33 cellular contexts compared by ENCODE assay signal in genomic region chr3:172816968-172817367, GRCh38.
A peak's percentile ranks its signal among the peaks of the same experiment; 100 is the strongest.
DNase-seq lines count a peak whose midpoint lies in the region; ATAC-seq and TF ChIP-seq lines count a peak whose summit lies in the region.
"Had no signal": no experiment of that assay in that cellular context is flagged by ENCODE, and none has a peak within 500 bp of the region (broad histone marks: within the 10 kb centered on the region; RNA-seq: fewer than 3 reads in every experiment).

No MANE protein-coding gene starts in this region.

- no peak overlapping the region for H3K14ac ChIP-seq in IMR-90 (replicated peaks; ENCODE audit: low read depth, low read length)

- no peak overlapping the region for H2BK5ac ChIP-seq in IMR-90 (ENCODE audit: low read depth, low read length, poor library complexity, severe bottlenecking)

- no peak overlapping the region for H2BK120ac ChIP-seq in IMR-90 (ENCODE audit: low read depth, low read length)

- 81% methylated on average over 2 of the region's 2 CpGs for WGBS in right cardiac atrium
- WGBS in IMR-90 (ENCODE audit: extremely low coverage in 2 of 2, insufficient read length in 1 of 2), 2 experiments = no CpG with 5 or more reads among the region's 2 CpGs

- H2BK20ac ChIP-seq in IMR-90 (ENCODE audit: low read depth, low read length) = no peak overlapping the region

- H2AK9ac ChIP-seq in IMR-90 (replicated peaks; ENCODE audit: low read depth, low read length, poor library complexity) = no peak overlapping the region

- no peaks in the 10 kb centered on the region for H4K20me1 ChIP-seq in IMR-90 (ENCODE audit: insufficient read depth, low read length)
- H4K20me1 ChIP-seq: BLaER1; BLaER1 treated with 17β-estradiol and CSF1 and Interleukin-3, amounts not matched to agents 10 nM and 100 nM had no signal

- no peak overlapping the region for H2AK5ac ChIP-seq in IMR-90 (ENCODE audit: low read depth, low read length)

- TF ChIP-seq CTCF in left ventricle myocardium inferior (IDR thresholded peaks at IDR 0.05; ENCODE audit: borderline replicate concordance) (no peak), IMR-90 (conservative IDR thresholded peaks at IDR 0.05; ENCODE audit: low read depth, low read length) (no peak)

- no peak overlapping the region for H3K4me3 ChIP-seq in right cardiac atrium (ENCODE audit: low read length)
- no peak overlapping the region for H3K4me3 ChIP-seq in left ventricle myocardium inferior
- no peak overlapping the region for H3K4me3 ChIP-seq in IMR-90 (ENCODE audit: insufficient read depth, low read depth, low read length)
- H3K4me3 ChIP-seq: A549; BLaER1; BLaER1 treated with 17β-estradiol and CSF1 and Interleukin-3, amounts not matched to agents 10 nM and 100 nM had no signal

- peaks cover 4% of the 10 kb centered on the region for H3K36me3 ChIP-seq in left ventricle myocardium inferior
- H3K36me3 ChIP-seq in IMR-90 (ENCODE audit: control insufficient read depth, insufficient read depth, low read length) = 0 out of 2 replicates have a peak, but pooled peaks cover 1% of the 10 kb centered on the region

- no peak for TF ChIP-seq RAD21 in IMR-90 (IDR thresholded peaks at IDR 0.05; ENCODE audit: low read length)

- no peak overlapping the region for H4K5ac ChIP-seq in IMR-90 (ENCODE audit: low read depth, low read length)

- no peak overlapping the region for H3K4me2 ChIP-seq in IMR-90 (ENCODE audit: low read depth, low read length)
- H3K4me2 ChIP-seq: A549; BLaER1; BLaER1 treated with 17β-estradiol and CSF1 and Interleukin-3, amounts not matched to agents 10 nM and 100 nM had no signal

- no TSS peak for BruUV-seq in IMR-90 (replicated peaks; lab: Mats Ljungman, UMichigan)

- H3K79me1 ChIP-seq in IMR-90 (ENCODE audit: low read depth in 1 of 2, low read length in 2 of 2) = peaks cover 5 to 6% of the 10 kb centered on the region in 2 experiments

- H3K4me1 ChIP-seq in right cardiac atrium (ENCODE audit: control insufficient read depth, insufficient read depth, low read length) (no peaks in the 10 kb centered on the region), left ventricle myocardium inferior (peaks cover 20% of the 10 kb centered on the region), IMR-90 (ENCODE audit: control insufficient read depth, insufficient read depth, low read length) (no peaks in the 10 kb centered on the region)
- H3K4me1 ChIP-seq: A549; BE2C; BLaER1; BLaER1 treated with 17β-estradiol and CSF1 and Interleukin-3, amounts not matched to agents 10 nM and 100 nM; Caco-2 had no signal

- H3K27me3 ChIP-seq in right cardiac atrium (ENCODE audit: control insufficient read depth, insufficient read depth) (no peaks in the 10 kb centered on the region), left ventricle myocardium inferior (ENCODE audit: low read depth) (no peaks in the 10 kb centered on the region), IMR-90 (ENCODE audit: control insufficient read depth, insufficient read depth, low read length) (no peaks in the 10 kb centered on the region)
- H3K27me3 ChIP-seq: BE2C; BLaER1; BLaER1 treated with 17β-estradiol and CSF1 and Interleukin-3, amounts not matched to agents 10 nM and 100 nM had no signal

- H3K9ac ChIP-seq in IMR-90 (ENCODE audit: low read depth, low read length) = no peak overlapping the region
- H3K9ac ChIP-seq: BLaER1; BLaER1 treated with 17β-estradiol and CSF1 and Interleukin-3, amounts not matched to agents 10 nM and 100 nM had no signal

- no peak for TF ChIP-seq POLR2A in IMR-90 (IDR thresholded peaks at IDR 0.05; ENCODE audit: low read depth, low read length)

- no peak overlapping the region for H4K91ac ChIP-seq in IMR-90 (ENCODE audit: insufficient read depth, low read depth, low read length)

- intact Hi-C loops in Right ventricle myocardium superior (cut with DNase I) (no loop called here), right cardiac atrium (cut with DNase I) (no loop called here), left ventricle myocardium inferior (cut with micrococcal nuclease) (loop anchor here (10.0 kb wide), 1 partner anchor 228 kb away; no protein-coding TSS in a partner anchor), left cardiac atrium (cut with DNase I) (no loop called here), left ventricle myocardium superior (cut with micrococcal nuclease) (loop anchor here (10.0 kb wide), 1 partner anchor 578 kb away; the partner anchor contains the start of gene NLGN1), cardiac septum (cut with DNase I) (loop anchor here (5.0 to 10.0 kb wide), 2 partner anchors 40 to 578 kb away; partner anchors contain the start of gene NLGN1), IMR-90 (cut with micrococcal nuclease) (no loop called here)

- no peaks in the 10 kb centered on the region for H3K9me1 ChIP-seq in IMR-90 (ENCODE audit: insufficient read depth, low read length)

- ATAC-seq in Right ventricle myocardium superior (ENCODE audit: poor library complexity) = peak; percentile 56
- ATAC-seq in right cardiac atrium = no peak
- no peak for ATAC-seq in left cardiac atrium
- ATAC-seq in left ventricle myocardium superior = peak; percentile 50
- 0 out of 2 replicates have a peak, but pooled peaks have one; percentile 17 for ATAC-seq in IMR-90 (ENCODE audit: low read depth)
- ATAC-seq: CD8-positive, alpha-beta T cell had no signal

- no peaks in the 10 kb centered on the region for H3K9me3 ChIP-seq in right cardiac atrium (ENCODE audit: control insufficient read depth, low read length)
- peaks cover under 1% of the 10 kb centered on the region for H3K9me3 ChIP-seq in left ventricle myocardium inferior (replicated peaks)
- no peaks in the 10 kb centered on the region for H3K9me3 ChIP-seq in IMR-90 (ENCODE audit: control insufficient read depth, insufficient read depth, low read length)
- H3K9me3 ChIP-seq: BE2C; BLaER1; BLaER1 treated with 17β-estradiol and CSF1 and Interleukin-3, amounts not matched to agents 10 nM and 100 nM had no signal

- in situ Hi-C loops in IMR-90 (cut with MboI; ENCODE audit: low sequenced_read_pairs) = no loop called here

- H2AFZ ChIP-seq in IMR-90 (replicated peaks; ENCODE audit: low read length, poor library complexity) = no peak overlapping the region

- H3K27ac ChIP-seq in right cardiac atrium (ENCODE audit: low read length) (no peak overlapping the region), left ventricle myocardium inferior (replicated peaks) (peak overlapping the region; percentile 6), IMR-90 (ENCODE audit: insufficient read depth, low read length) (no peak overlapping the region)
- H3K27ac ChIP-seq: 22Rv1; A549; BLaER1; BLaER1 treated with 17β-estradiol and CSF1 and Interleukin-3, amounts not matched to agents 10 nM and 100 nM; C4-2B had no signal

- CTCF ChIA-PET in IMR-90 (lab: Yijun Ruan, JAX) = no interaction called here

- H2BK15ac ChIP-seq in IMR-90 (ENCODE audit: low read depth, low read length) = no peak overlapping the region

- H3K4ac ChIP-seq in IMR-90 (ENCODE audit: low read depth, low read length) = no peak overlapping the region

- no peak overlapping the region for H3K23ac ChIP-seq in IMR-90 (ENCODE audit: low read depth, low read length)

- POLR2A ChIA-PET in IMR-90 (lab: Charles Lee; ENCODE audit: unreplicated experiment) = no interaction called here

- no peak overlapping the region for H4K8ac ChIP-seq in IMR-90 (ENCODE audit: low read depth in 2 of 2, low read length in 2 of 2)

- H3K56ac ChIP-seq in IMR-90 (ENCODE audit: extremely low read depth, insufficient read depth, low read length) = no peak overlapping the region

- dilution Hi-C loops in IMR-90 (cut with HindIII; ENCODE audit: low sequenced_read_pairs, unreplicated experiment) = no loop called here

- H3K18ac ChIP-seq in IMR-90 (ENCODE audit: low read depth, low read length) = no peak overlapping the region

- DNase-seq in Right ventricle myocardium superior (no peak), right cardiac atrium (no peak), left ventricle myocardium inferior (no peak), left cardiac atrium (no peak), left ventricle myocardium superior (no peak), cardiac septum (ENCODE audit: low spot score) (no peak), IMR-90 (no peak), UCSD-AML1 (lab: John Stamatoyannopoulos, UW; ENCODE audit: unreplicated experiment) (no peak)
- DNase-seq: 8988T; ACHN; AML-193; BE2C; C1 segment of cervical spinal cord; Caco-2; Calu3; CD4-positive, alpha-beta memory T cell; CD4-positive, alpha-beta T cell; CD4-positive, CD25-positive, alpha-beta regulatory T cell; CD8-positive, alpha-beta memory T cell; CD8-positive, alpha-beta T cell; COR-L47; DMS 273 treated with DMSO at 0.1 percent for 48 hours; DMS153; DMS53; DMS79; DMS79 treated with DMSO at 0.1 percent for 48 hours; DND-41; EL had no signal

TF ChIP-seq in IMR-90, 13 proteins besides CTCF, POLR2A, EP300 and RAD21:
- TF ChIP-seq CEBPB (IDR thresholded peaks at IDR 0.05; ENCODE audit: low read depth, low read length) (no peak), RFX5 (IDR thresholded peaks at IDR 0.05; ENCODE audit: low read depth, low read length) (no peak), RCOR1 (IDR thresholded peaks at IDR 0.05; ENCODE audit: insufficient replicate concordance, low read length) (no peak), USF2 (IDR thresholded peaks at IDR 0.05; ENCODE audit: low read depth, low read length) (no peak), NFE2L2 (IDR thresholded peaks at IDR 0.05; ENCODE audit: low read depth, low read length) (no peak), CHD1 (IDR thresholded peaks at IDR 0.05; ENCODE audit: low read depth, low read length) (no peak), MAFK (IDR thresholded peaks at IDR 0.05; ENCODE audit: low read depth, low read length) (no peak), FOS (IDR thresholded peaks at IDR 0.05; ENCODE audit: low read depth, low read length) (no peak), MAZ (IDR thresholded peaks at IDR 0.05; ENCODE audit: borderline replicate concordance, low read depth, low read length) (no peak), BHLHE40 (IDR thresholded peaks at IDR 0.05; ENCODE audit: low read depth, low read length) (no peak), MXI1 (IDR thresholded peaks at IDR 0.05; ENCODE audit: borderline replicate concordance, low read depth, low read length) (no peak), SMC3 (IDR thresholded peaks at IDR 0.05; ENCODE audit: low read depth, low read length) (no peak)

Comparison
In these comparisons a context has a peak if more than half of its experiments do, and no peak if none do; other contexts are left out.
1. ATAC-seq: peak in Right ventricle myocardium superior (single experiment), left ventricle myocardium superior (single experiment) and IMR-90 (single experiment); none in right cardiac atrium (0 of 2) and left cardiac atrium (0 of 2).
2. intact Hi-C loops: an anchor here in left ventricle myocardium inferior (10.0 kb wide), left ventricle myocardium superior (10.0 kb wide) and cardiac septum (5.0 to 10.0 kb wide); none called in Right ventricle myocardium superior, right cardiac atrium, left cardiac atrium and IMR-90.